ENCODE assay signal across 38 cellular contexts in genomic region chr7:27283558-27283957, GRCh38. TPM values are rescaled to one million over a fixed set of nuclear protein-coding genes. Genes with fewer than 3 reads are reported as not detected.
"Had no signal": no experiment of that assay in that cellular context is flagged by ENCODE, and none has a peak within 500 bp of the region (broad histone marks: within the 10 kb centered on the region; RNA-seq: fewer than 3 reads in every experiment).

No MANE protein-coding gene starts in this region.

- H3K27ac ChIP-seq: KMS-11 had no signal

- H3K9ac ChIP-seq: KMS-11 had no signal

- DNase-seq: Karpas-422, Kasumi-1, KG1, MG63, MM.1S, MV-4-11, NCI-H1048, NCI-H1092, NCI-H1092 treated with DMSO at 0.1 percent for 48 hours, NCI-H1105, NCI-H1105 treated with DMSO at 0.1 percent for 48 hours, NCI-H1417, NCI-H1417 treated with DMSO at 0.1 percent for 48 hours, NCI-H1436, NCI-H1436 treated with DMSO at 0.1 percent for 48 hours, NCI-H146, NCI-H1694 treated with DMSO at 0.1 percent for 48 hours, NCI-H187, NCI-H187 treated with DMSO at 0.1 percent for 48 hours, NCI-H1930, NCI-H2029, NCI-H2029 treated with DMSO at 0.1 percent for 48 hours, NCI-H2081, NCI-H2081 treated with DMSO at 0.1 percent for 48 hours, NCI-H2107, NCI-H2171, NCI-H2171 treated with DMSO at 0.1 percent for 48 hours, NCI-H2227 treated with DMSO at 0.1 percent for 48 hours, NCI-H226, NCI-H345, NCI-H446, NCI-H446 treated with DMSO at 0.1 percent for 48 hours, NCI-H510A, NCI-H510A treated with DMSO at 0.1 percent for 48 hours had no signal

- H3K4me2 ChIP-seq: KMS-11 had no signal

- H3K9me3 ChIP-seq: MG63 had no signal

- H3K36me3 ChIP-seq: MG63 had no signal

- H3K4me3 ChIP-seq: MG63 had no signal

RNA-seq across cellular contexts. Expression of gene EVX1, which starts 41.0 kb away (rescaled TPM):
- total RNA-seq: LHCN-M2, M059J, MCF 10A had no signal
